ENCODE assay signal across 10 cellular contexts in genomic region chr4:139808381-139809206, GRCh38.
DNase-seq lines count a peak whose midpoint lies in the region; ATAC-seq and TF ChIP-seq lines count a peak whose summit lies in the region.
"Had no signal": no experiment of that assay in that cellular context is flagged by ENCODE, and none has a peak within 500 bp of the region (broad histone marks: within the 10 kb centered on the region; RNA-seq: fewer than 3 reads in every experiment).

No MANE protein-coding gene starts in this region.

- H3K4me3 ChIP-seq in gastroesophageal sphincter, result no peak overlapping the region
- peak overlapping the region; percentile 10 for H3K4me3 ChIP-seq in psoas muscle
- H3K4me3 ChIP-seq: body of pancreas had no signal

- no peak for TF ChIP-seq POLR2A in gastroesophageal sphincter (IDR thresholded peaks at IDR 0.05)

- DNase-seq in HEK293T (ENCODE audit: extremely low spot score) (peak; percentile 46), NCI-H226 (peak; percentile 36), psoas muscle (no peak), osteocyte (ENCODE audit: extremely low spot score, unreplicated experiment) (no peak), T-helper 17 cell (no peak), HuH-7.5 (ENCODE audit: low spot score) (no peak)
- DNase-seq: activated CD8-positive, alpha-beta T cell treated with anti-CD3 and anti-CD28 coated beads, Interleukin-2, amount 10 ng/mL, durations not matched to agents 7 days and 5 days; body of pancreas had no signal

- no peaks in the 10 kb centered on the region for H3K27me3 Mint-ChIP-seq in osteocyte (ENCODE audit: unreplicated experiment)
- peaks cover 26% of the 10 kb centered on the region for H3K27me3 Mint-ChIP-seq in T-helper 17 cell

- WGBS in gastroesophageal sphincter (ENCODE audit: low coverage in 1 of 2), 2 donors, result 33 to 49% methylated on average over 6 to 7 of the region's 7 CpGs
- 35 to 41% (median 41%) methylated on average over 7 of the region's 7 CpGs for WGBS in psoas muscle, 3 donors

- no peak overlapping the region for H3K4me3 Mint-ChIP-seq in osteocyte (ENCODE audit: unreplicated experiment)
- H3K4me3 Mint-ChIP-seq in T-helper 17 cell, result no peak overlapping the region
- H3K4me3 Mint-ChIP-seq: activated CD8-positive, alpha-beta T cell treated with anti-CD3 and anti-CD28 coated beads, Interleukin-2, amount 10 ng/mL, durations not matched to agents 7 days and 5 days had no signal

- no peaks in the 10 kb centered on the region for H3K36me3 ChIP-seq in gastroesophageal sphincter
- no peaks in the 10 kb centered on the region for H3K36me3 ChIP-seq in psoas muscle (ENCODE audit: insufficient read depth in 1 of 2, low read depth in 1 of 2)

- H3K4me1 Mint-ChIP-seq in osteocyte (ENCODE audit: unreplicated experiment) (no peaks in the 10 kb centered on the region), T-helper 17 cell (no peaks in the 10 kb centered on the region)

- no peaks in the 10 kb centered on the region for H3K27me3 ChIP-seq in gastroesophageal sphincter
- no peaks in the 10 kb centered on the region for H3K27me3 ChIP-seq in psoas muscle (ENCODE audit: insufficient read depth in 3 of 3, low read length in 2 of 3)
- H3K27me3 ChIP-seq: body of pancreas had no signal

- ATAC-seq in gastroesophageal sphincter (no peak), psoas muscle (peak; percentile 60 to 84 (median 78)), T-helper 17 cell (no peak), GM19023 (IDR thresholded peaks at IDR 0.05; ENCODE audit: unreplicated experiment) (no peak)
- ATAC-seq: activated CD8-positive, alpha-beta T cell treated with anti-CD3 and anti-CD28 coated beads, Interleukin-2, amount 10 ng/mL, durations not matched to agents 7 days and 5 days; body of pancreas had no signal

- TF ChIP-seq CTCF in gastroesophageal sphincter (IDR thresholded peaks at IDR 0.05) (no peak), psoas muscle (IDR thresholded peaks at IDR 0.05) (no peak), osteocyte (IDR thresholded peaks at IDR 0.05) (no peak)

- peaks cover 4% of the 10 kb centered on the region for H3K9me3 Mint-ChIP-seq in osteocyte (ENCODE audit: unreplicated experiment)

- no peak overlapping the region for H3K27ac Mint-ChIP-seq in osteocyte (ENCODE audit: unreplicated experiment)
- H3K27ac Mint-ChIP-seq in T-helper 17 cell, result no peak overlapping the region
- H3K27ac Mint-ChIP-seq: activated CD8-positive, alpha-beta T cell treated with anti-CD3 and anti-CD28 coated beads, Interleukin-2, amount 10 ng/mL, durations not matched to agents 7 days and 5 days had no signal

- intact Hi-C loops in psoas muscle (cut with DNase I), result no loop called here

- H3K27ac ChIP-seq in gastroesophageal sphincter (peak overlapping the region in 3 of 4 donors; percentile 22 to 52 (median 50)), psoas muscle (peak overlapping the region; percentile 67)

- no peak for TF ChIP-seq EP300 in gastroesophageal sphincter (IDR thresholded peaks at IDR 0.05)

- no peaks in the 10 kb centered on the region for H3K36me3 Mint-ChIP-seq in osteocyte (ENCODE audit: unreplicated experiment)
- H3K36me3 Mint-ChIP-seq in T-helper 17 cell (ENCODE audit: low read depth), result peaks cover 5% of the 10 kb centered on the region

- POLR2A ChIA-PET in HEK293T (lab: Yijun Ruan, JAX), result interaction anchor here (0.6 to 1.3 kb wide), 5 partner anchors 14 to 143 kb away, joined by 3 to 5 read pairs (median 3); partner anchors contain the start of gene MGST2

- CTCF ChIA-PET in HEK293T (lab: Yijun Ruan, JAX), result interaction anchor here (0.8 to 1.4 kb wide), 9 partner anchors 9 to 152 kb away, joined by 3 to 8 read pairs (median 3); no protein-coding TSS in a partner anchor

- H3K9me3 ChIP-seq in gastroesophageal sphincter (peaks cover 0 to 9% (median 0%) of the 10 kb centered on the region in 3 donors), psoas muscle (peaks cover 7% of the 10 kb centered on the region), T-helper 17 cell (ENCODE audit: control insufficient read depth, low read length, poor library complexity, severe bottlenecking) (no peaks in the 10 kb centered on the region)
- H3K9me3 ChIP-seq: body of pancreas had no signal

- H3K4me1 ChIP-seq in gastroesophageal sphincter (peaks cover 0 to 22% (median 11%) of the 10 kb centered on the region in 3 donors), psoas muscle (peaks cover 20% of the 10 kb centered on the region)

TF ChIP-seq in HEK293T, 16 proteins besides CTCF, POLR2A, EP300 and RAD21:
- TF ChIP-seq HDGF (IDR thresholded peaks at IDR 0.05; ENCODE audit: borderline replicate concordance) (no peak), ZNF384 (IDR thresholded peaks at IDR 0.05) (no peak), BHLHE40 (IDR thresholded peaks at IDR 0.05; ENCODE audit: borderline replicate concordance) (no peak), SP1 (IDR thresholded peaks at IDR 0.05) (no peak), FOXA1 (IDR thresholded peaks at IDR 0.05) (no peak), ELF4 (IDR thresholded peaks at IDR 0.05) (no peak), FOXK2 (IDR thresholded peaks at IDR 0.05) (no peak), PKNOX1 (IDR thresholded peaks at IDR 0.05) (peak; percentile 93)
TF ChIP-seq in HEK293T: peak in this region for 1.

Comparison
In these comparisons a context has a peak if more than half of its experiments do, and no peak if none do; other contexts are left out.
1. DNase-seq: peak in HEK293T (single experiment) and NCI-H226 (single experiment); none in psoas muscle (0 of 2), osteocyte (single experiment), T-helper 17 cell (0 of 3) and HuH-7.5 (single experiment).
2. ATAC-seq: peak in psoas muscle (4 of 4); none in gastroesophageal sphincter (single experiment), T-helper 17 cell (single experiment) and GM19023 (single experiment).